Comparison of ENCODE assay signal across 9 cellular contexts in genomic region chr1:53047737-53048344, GRCh38. TPM values are rescaled to one million over a fixed set of nuclear protein-coding genes. Genes with fewer than 3 reads are reported as not detected.
DNase-seq lines count a peak whose midpoint lies in the region; ATAC-seq, FAIRE-seq and TF ChIP-seq lines count a peak whose summit lies in the region.
"Had no signal": no experiment of that assay in that cellular context is flagged by ENCODE, and none has a peak within 500 bp of the region (broad histone marks: within the 10 kb centered on the region; RNA-seq: fewer than 3 reads in every experiment).

No MANE protein-coding gene starts in this region.

- TF ChIP-seq CTCF in HepG2 (CRISPR knock-in tag; IDR thresholded peaks at IDR 0.05) (no peak), kidney (IDR thresholded peaks at IDR 0.05; ENCODE audit: borderline replicate concordance, extremely low read depth, insufficient read depth) (no peak), coronary artery (IDR thresholded peaks at IDR 0.05) (no peak)

- BruUV-seq in HepG2 (replicated peaks; lab: Mats Ljungman, UMichigan) = no TSS peak

- POLR2A ChIA-PET in HepG2 (lab: Yijun Ruan, JAX) = no interaction called here

- H3K27me3 Mint-ChIP-seq in activated T-helper 2 cell treated with anti-CD3 and anti-CD28 coated beads, Interferon-gamma antibody, Interleukin-2, Interleukin-4, amounts not matched to agents 10 μg/mL and 5 μg/mL and 100 μg/mL, durations not matched to agents 14 hours and 24 hours and 36 hours (ENCODE audit: low read depth) = no peaks in the 10 kb centered on the region

- H4K20me1 ChIP-seq in HepG2 (ENCODE audit: insufficient read depth, low read length) = no peaks in the 10 kb centered on the region

- FAIRE-seq in HepG2 (lab: Jason Lieb, UNC) (no peak), kidney (lab: Jason Lieb, UNC) (no peak)
- FAIRE-seq: GM12892 had no signal

- in situ Hi-C loops in HepG2 (cut with HindIII; ENCODE audit: extremely low pct_ligation_motif_present, low pct_unique_long_range_greater_than_20kb) = no loop called here

- H3K4me1 ChIP-seq in HepG2 (ENCODE audit: insufficient read depth, low read length) = peaks cover 9% of the 10 kb centered on the region
- no peaks in the 10 kb centered on the region for H3K4me1 ChIP-seq in kidney (ENCODE audit: control insufficient read depth in 1 of 2, insufficient read depth in 1 of 2, low read depth in 1 of 2, low read length in 2 of 2)

- no peaks in the 10 kb centered on the region for H3K9me3 Mint-ChIP-seq in activated T-helper 2 cell treated with anti-CD3 and anti-CD28 coated beads, Interferon-gamma antibody, Interleukin-2, Interleukin-4, amounts not matched to agents 10 μg/mL and 5 μg/mL and 100 μg/mL, durations not matched to agents 14 hours and 24 hours and 36 hours

- H3K9me3 ChIP-seq in HepG2 (ENCODE audit: low read length) (no peaks in the 10 kb centered on the region), kidney (ENCODE audit: control insufficient read depth in 1 of 2, low read length in 2 of 2) (no peaks in the 10 kb centered on the region)

- no peak for ATAC-seq in HepG2

- peak; percentile 70 for DNase-seq in DMS53 (lab: John Stamatoyannopoulos, UW)
- peak; percentile 14 for DNase-seq in LHCN-M2 (ENCODE audit: low read depth)
- peak; percentile 43 for DNase-seq in amniotic stem cell (lab: John Stamatoyannopoulos, UW)
- DNase-seq in HepG2 (ENCODE audit: low spot score) = peak; percentile 6
- no peak for DNase-seq in kidney
- no peak for DNase-seq in iPS-NIHi11 (ENCODE audit: low spot score)
- no peak for DNase-seq in activated T-helper 2 cell treated with anti-CD3 and anti-CD28 coated beads, Interferon-gamma antibody, Interleukin-2, Interleukin-4, amounts not matched to agents 10 μg/mL and 5 μg/mL and 100 μg/mL, durations not matched to agents 14 hours and 24 hours and 36 hours (ENCODE audit: low spot score)
- DNase-seq in coronary artery (ENCODE audit: low spot score) = no peak

- TF ChIP-seq RAD21 in HepG2 (CRISPR knock-in tag; IDR thresholded peaks at IDR 0.05) = no peak

- H2AFZ ChIP-seq in HepG2 (ENCODE audit: low read length) = no peak overlapping the region

- H3K4me2 ChIP-seq in HepG2 (ENCODE audit: low read depth, low read length) = no peak overlapping the region

- H3K4me3 ChIP-seq in HepG2 (replicated peaks in 1 of 3; ENCODE audit: insufficient read depth in 1 of 3, low read depth in 2 of 3, low read length in 3 of 3) = no peak overlapping the region
- H3K4me3 ChIP-seq in kidney (ENCODE audit: low read length in 2 of 2) = no peak overlapping the region
- no peak overlapping the region for H3K4me3 ChIP-seq in coronary artery

- intact Hi-C loops in HepG2 (cut with micrococcal nuclease; ENCODE audit: unreplicated experiment) (no loop called here), kidney (cut with DNase I) (no loop called here)
- intact Hi-C loops in activated T-helper 2 cell treated with anti-CD3 and anti-CD28 coated beads, Interferon-gamma antibody, Interleukin-2, Interleukin-4, amounts not matched to agents 10 μg/mL and 5 μg/mL and 100 μg/mL, durations not matched to agents 14 hours and 24 hours and 36 hours (cut with micrococcal nuclease) = no loop called here

- H3K27me3 ChIP-seq in HepG2 (ENCODE audit: control insufficient read depth in 1 of 2, insufficient read depth in 2 of 2, low read length in 2 of 2) = no peaks in the 10 kb centered on the region

- TF ChIP-seq EP300 in HepG2 (IDR thresholded peaks at IDR 0.05; ENCODE audit: low read depth in 2 of 2, low read length in 2 of 2) (no peak), HepG2 (CRISPR knock-in tag; IDR thresholded peaks at IDR 0.05; ENCODE audit: borderline replicate concordance) (no peak)

- H3K36me3 ChIP-seq in HepG2 (replicated peaks in 1 of 2; ENCODE audit: control insufficient read depth in 1 of 2, insufficient read depth in 2 of 2, low read length in 2 of 2) = peaks cover 11 to 21% of the 10 kb centered on the region in 2 experiments
- H3K36me3 ChIP-seq in kidney (ENCODE audit: control insufficient read depth in 1 of 2, insufficient read depth in 2 of 2, low read length in 2 of 2) = peaks cover 18 to 25% of the 10 kb centered on the region in 2 donors

- no peak overlapping the region for H3K4me3 Mint-ChIP-seq in activated T-helper 2 cell treated with anti-CD3 and anti-CD28 coated beads, Interferon-gamma antibody, Interleukin-2, Interleukin-4, amounts not matched to agents 10 μg/mL and 5 μg/mL and 100 μg/mL, durations not matched to agents 14 hours and 24 hours and 36 hours (ENCODE audit: low read depth)

- peaks cover 6% of the 10 kb centered on the region for H3K4me1 Mint-ChIP-seq in activated T-helper 2 cell treated with anti-CD3 and anti-CD28 coated beads, Interferon-gamma antibody, Interleukin-2, Interleukin-4, amounts not matched to agents 10 μg/mL and 5 μg/mL and 100 μg/mL, durations not matched to agents 14 hours and 24 hours and 36 hours (ENCODE audit: low read depth)

- no peak for TF ChIP-seq POLR2A in HepG2 (IDR thresholded peaks at IDR 0.05; ENCODE audit: insufficient read depth in 1 of 2, low read depth in 2 of 2, low read length in 2 of 2)

- H3K27ac ChIP-seq in HepG2 (ENCODE audit: extremely low read length, insufficient read depth, low read length) (no peak overlapping the region), kidney (ENCODE audit: low read depth in 2 of 2, low read length in 2 of 2) (no peak overlapping the region), coronary artery (no peak overlapping the region)

- no peak overlapping the region for H3K9ac ChIP-seq in HepG2 (ENCODE audit: insufficient read depth, low read depth, low read length)
- H3K9ac ChIP-seq in kidney (ENCODE audit: low read length in 2 of 2) = no peak overlapping the region

- peaks cover 40% of the 10 kb centered on the region for H3K36me3 Mint-ChIP-seq in activated T-helper 2 cell treated with anti-CD3 and anti-CD28 coated beads, Interferon-gamma antibody, Interleukin-2, Interleukin-4, amounts not matched to agents 10 μg/mL and 5 μg/mL and 100 μg/mL, durations not matched to agents 14 hours and 24 hours and 36 hours (ENCODE audit: low read depth)

- no peak overlapping the region for H3K27ac Mint-ChIP-seq in activated T-helper 2 cell treated with anti-CD3 and anti-CD28 coated beads, Interferon-gamma antibody, Interleukin-2, Interleukin-4, amounts not matched to agents 10 μg/mL and 5 μg/mL and 100 μg/mL, durations not matched to agents 14 hours and 24 hours and 36 hours

- 83% methylated on average over 4 of the region's 4 CpGs for WGBS in HepG2 (ENCODE audit: low lambda C conversion rate)

- no peaks in the 10 kb centered on the region for H3K79me2 ChIP-seq in HepG2 (ENCODE audit: insufficient read depth, low read length)

- CTCF ChIA-PET in HepG2 (lab: Yijun Ruan, JAX; ENCODE audit: low intra/inter-chr PET ratio, low total read pairs) = no interaction called here

TF ChIP-seq in HepG2, 621 proteins besides CTCF, POLR2A, EP300 and RAD21 (continues in another document):
- TF ChIP-seq THYN1 (CRISPR knock-in tag; IDR thresholded peaks at IDR 0.05; ENCODE audit: borderline replicate concordance, low read depth) (no peak), PCBP1 (IDR thresholded peaks at IDR 0.05; ENCODE audit: borderline replicate concordance, low read depth, low read length) (no peak)

RNA-seq across cellular contexts. Expression of gene PODN, which starts 14.2 kb away (rescaled TPM):
- total RNA-seq in LHCN-M2 (2014; rRNA removed) = not detected in 2 replicates
- polyA plus RNA-seq in LHCN-M2 (2012) = 0.35 TPM
- total RNA-seq in HepG2 (2016; rRNA removed; fragmentation: Illumina TruSeq; extraction: Trizol) = not detected in 2 replicates
- total RNA-seq in HepG2 (2016; cell fraction: cytosol; rRNA removed; fragmentation: Illumina TruSeq; extraction: Trizol; ENCODE audit: low read depth) = not detected in 2 replicates
- not detected in 2 replicates for total RNA-seq in HepG2 (2016; cell fraction: insoluble cytoplasmic fraction; rRNA removed; fragmentation: Illumina TruSeq; extraction: Trizol)
- not detected in 2 replicates for total RNA-seq in HepG2 (2016; cell fraction: membrane; rRNA removed; fragmentation: Illumina TruSeq; extraction: Trizol)
- not detected in 2 replicates for total RNA-seq in HepG2 (2016; cell fraction: nucleus; rRNA removed; fragmentation: Illumina TruSeq; extraction: Trizol)
- polyA plus RNA-seq in HepG2 (2011; rRNA removed) = 0.10 and 0.13 TPM in 2 replicates
- polyA plus RNA-seq in HepG2 (2011; cell fraction: cytosol; rRNA removed) = 0.03 TPM in 1 of 2 replicates, not detected in the other
- 0.29 and 0.56 TPM in 2 replicates for polyA plus RNA-seq in HepG2 (2011; cell fraction: nucleus; rRNA removed)
- 0.38 and 0.40 TPM in 2 replicates for polyA plus RNA-seq in HepG2 (2012)
- polyA plus RNA-seq in HepG2 (2016; cell fraction: cytosol; fragmentation: Illumina TruSeq; extraction: Trizol; ENCODE audit: low read depth) = not detected in 2 replicates
- not detected in 2 replicates for polyA plus RNA-seq in HepG2 (2016; cell fraction: insoluble cytoplasmic fraction; fragmentation: Illumina TruSeq; extraction: Trizol; ENCODE audit: low read depth)
- not detected in 2 replicates for polyA plus RNA-seq in HepG2 (2016; cell fraction: membrane; fragmentation: Illumina TruSeq; extraction: Trizol; ENCODE audit: low read depth)
- not detected in 2 replicates for polyA plus RNA-seq in HepG2 (2016; cell fraction: nucleus; fragmentation: Illumina TruSeq; extraction: Trizol; ENCODE audit: insufficient read depth, low read depth)
- polyA minus RNA-seq in HepG2 (2011; rRNA and poly(A)+ RNA removed; ENCODE audit: low replicate concordance) = 0.10 TPM in 1 of 2 replicates, not detected in the other
- polyA minus RNA-seq in HepG2 (2011; cell fraction: cytosol; rRNA and poly(A)+ RNA removed) = not detected in 2 replicates
- 0.25 TPM in 1 of 2 replicates, not detected in the other for polyA minus RNA-seq in HepG2 (2011; cell fraction: nucleus; rRNA and poly(A)+ RNA removed)
- 8.1 TPM for total RNA-seq in kidney
- polyA plus RNA-seq in kidney (ENCODE audit: insufficient read depth, low read depth, low replicate concordance) = 1.4 TPM
- not detected in 2 replicates for total RNA-seq in activated T-helper 2 cell treated with anti-CD3 and anti-CD28 coated beads, Interferon-gamma antibody, Interleukin-2, Interleukin-4, amounts not matched to agents 10 μg/mL and 5 μg/mL and 100 μg/mL, durations not matched to agents 14 hours and 24 hours and 36 hours

Comparison
In these comparisons a context has a peak if more than half of its experiments do, and no peak if none do; other contexts are left out.
1. DNase-seq: peak in DMS53 (single experiment), LHCN-M2 (single experiment), amniotic stem cell (single experiment) and HepG2 (single experiment); none in kidney (single experiment), iPS-NIHi11 (single experiment), activated T-helper 2 cell treated with anti-CD3 and anti-CD28 coated beads, Interferon-gamma antibody, Interleukin-2, Interleukin-4, amounts not matched to agents 10 μg/mL and 5 μg/mL and 100 μg/mL, durations not matched to agents 14 hours and 24 hours and 36 hours (single experiment) and coronary artery (single experiment).